In the genomic region with DNA sequence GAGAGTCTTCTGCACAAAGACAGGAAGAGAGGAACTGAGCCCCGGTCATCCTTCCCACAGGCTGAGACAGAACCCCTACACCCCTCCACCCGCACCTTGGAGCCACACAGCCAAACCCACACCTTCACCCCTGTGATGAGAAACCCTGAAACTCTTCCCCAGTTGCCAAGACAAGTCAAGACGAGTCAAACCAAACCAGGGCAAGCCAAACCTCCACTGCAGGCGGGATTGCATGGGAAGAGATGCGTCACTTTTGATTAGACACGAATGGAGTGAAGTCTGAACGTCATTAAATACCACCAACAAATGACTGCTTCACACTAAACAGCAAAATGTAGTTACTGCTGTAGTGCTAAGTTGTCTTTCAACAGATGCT, we compare ENCODE assay signal across 9 cellular contexts.
A peak's percentile ranks its signal among the peaks of the same experiment; 100 is the strongest.
DNase-seq lines count a peak whose midpoint lies in the region; ATAC-seq, FAIRE-seq and TF ChIP-seq lines count a peak whose summit lies in the region.
"Had no signal": no experiment of that assay in that cellular context is flagged by ENCODE, and none has a peak within 500 bp of the region (broad histone marks: within the 10 kb centered on the region; RNA-seq: fewer than 3 reads in every experiment).

No MANE protein-coding gene starts in this region.

- peak overlapping the region; percentile 54; the same call in 1 of the 2 replicates for H3K23ac ChIP-seq in IMR-90 (ENCODE audit: low read depth, low read length)

- H4K91ac ChIP-seq in IMR-90 (ENCODE audit: insufficient read depth, low read depth, low read length), result peak overlapping the region; percentile 65

- H3K4me2 ChIP-seq in IMR-90 (ENCODE audit: low read depth, low read length), result no peak overlapping the region
- H3K4me2 ChIP-seq in osteoblast (ENCODE audit: insufficient read depth, low read length), result no peak overlapping the region

- no peak overlapping the region for H4K5ac ChIP-seq in IMR-90 (ENCODE audit: low read depth, low read length)

- dilution Hi-C loops in IMR-90 (cut with HindIII; ENCODE audit: low sequenced_read_pairs, unreplicated experiment), result no loop called here

- H3K56ac ChIP-seq in IMR-90 (ENCODE audit: extremely low read depth, insufficient read depth, low read length), result no peak overlapping the region

- H2BK5ac ChIP-seq in IMR-90 (ENCODE audit: low read depth, low read length, poor library complexity, severe bottlenecking), result peak overlapping the region; percentile 23

- no TSS peak for BruUV-seq in IMR-90 (replicated peaks; lab: Mats Ljungman, UMichigan)

- H2AK5ac ChIP-seq in IMR-90 (ENCODE audit: low read depth, low read length), result peak overlapping the region; percentile 56

- H3K4me1 ChIP-seq in IMR-90 (ENCODE audit: control insufficient read depth, insufficient read depth, low read length), result peaks cover 15% of the 10 kb centered on the region
- peaks cover 14% of the 10 kb centered on the region for H3K4me1 ChIP-seq in osteoblast (ENCODE audit: insufficient read depth, low read length)
- no peaks in the 10 kb centered on the region for H3K4me1 ChIP-seq in uterus

- H3K4ac ChIP-seq in IMR-90 (ENCODE audit: low read depth, low read length), result peak overlapping the region; percentile 18

- H3K9me1 ChIP-seq in IMR-90 (ENCODE audit: insufficient read depth, low read length), result no peaks in the 10 kb centered on the region

- POLR2A ChIA-PET in IMR-90 (lab: Charles Lee; ENCODE audit: unreplicated experiment), result no interaction called here

- H2AFZ ChIP-seq in IMR-90 (replicated peaks; ENCODE audit: low read length, poor library complexity) (peak overlapping the region; percentile 72), osteoblast (ENCODE audit: low read length) (no peak overlapping the region)

- intact Hi-C loops in IMR-90 (cut with micrococcal nuclease), result loop anchor here (1.0 to 10.0 kb wide), 5 partner anchors 47 to 434 kb away; no protein-coding TSS in a partner anchor
- intact Hi-C loops in sciatic nerve (cut with DNase I), result loop anchor here (2.0 kb wide), 1 partner anchor 116 kb away; no protein-coding TSS in a partner anchor
- intact Hi-C loops in uterus (cut with DNase I; ENCODE audit: low total_unique reads), result loop anchor here (5.0 kb wide), 1 partner anchor 117 kb away; no protein-coding TSS in a partner anchor

- CTCF ChIA-PET in IMR-90 (lab: Yijun Ruan, JAX), result interaction anchor here (1.4 kb wide), 1 partner anchor 45 kb away, joined by 3 read pairs; no protein-coding TSS in a partner anchor

- TF ChIP-seq RAD21 in IMR-90 (IDR thresholded peaks at IDR 0.05; ENCODE audit: low read length), result no peak

- H3K27ac ChIP-seq in IMR-90 (ENCODE audit: insufficient read depth, low read length) (peak overlapping the region; percentile 18; the same call in 1 of the 2 replicates), osteoblast (ENCODE audit: low read depth, low read length) (peak overlapping the region; percentile 52), uterus (no peak overlapping the region)

- no CpG with 5 or more reads among the region's 7 CpGs for WGBS in IMR-90 (ENCODE audit: extremely low coverage in 2 of 2, insufficient read length in 1 of 2), 2 experiments

- H3K18ac ChIP-seq in IMR-90 (ENCODE audit: low read depth, low read length), result no peak overlapping the region

- peak; percentile 33; the same call in 1 of the 2 replicates for ATAC-seq in IMR-90 (ENCODE audit: low read depth)
- no peak for ATAC-seq in sciatic nerve

- DNase-seq in EH (ENCODE audit: low read depth) (peak; percentile 52), IMR-90 (peak; percentile 41), epithelial cell of esophagus (ENCODE audit: low read depth) (peak; percentile 98), osteoblast (ENCODE audit: insufficient read length, low spot score, missing footprints) (peak; percentile 93), D721Med (ENCODE audit: insufficient read length, low spot score) (no peak), HK-2 (ENCODE audit: unreplicated experiment) (no peak), sciatic nerve (ENCODE audit: low spot score) (no peak), uterus (no peak)
- DNase-seq: SHP77 had no signal

- peak overlapping the region; percentile 70 for H2AK9ac ChIP-seq in IMR-90 (replicated peaks; ENCODE audit: low read depth, low read length, poor library complexity)

- peak overlapping the region; percentile 41; the same call in 1 of the 2 replicates for H2BK20ac ChIP-seq in IMR-90 (ENCODE audit: low read depth, low read length)

- H2BK120ac ChIP-seq in IMR-90 (ENCODE audit: low read depth, low read length), result no peak overlapping the region

- TF ChIP-seq CTCF in IMR-90 (conservative IDR thresholded peaks at IDR 0.05; ENCODE audit: low read depth, low read length) (no peak), epithelial cell of esophagus (IDR thresholded peaks at IDR 0.05; ENCODE audit: insufficient read depth, low read depth, low read length, missing control alignments) (no peak), osteoblast (IDR thresholded peaks at IDR 0.05; ENCODE audit: extremely low read depth, low read depth, low read length) (no peak), D721Med (IDR thresholded peaks at IDR 0.05; ENCODE audit: insufficient read depth, missing control alignments) (no peak), uterus (IDR thresholded peaks at IDR 0.05) (no peak)

- H3K79me1 ChIP-seq in IMR-90 (ENCODE audit: low read depth in 1 of 2, low read length in 2 of 2), result peaks cover 2 to 38% of the 10 kb centered on the region in 2 experiments; a peak in 3 of 4 replicates

- H4K20me1 ChIP-seq in IMR-90 (ENCODE audit: insufficient read depth, low read length), result peaks cover 3% of the 10 kb centered on the region; the same call in 1 of the 2 replicates
- peaks cover 4% of the 10 kb centered on the region for H4K20me1 ChIP-seq in osteoblast (ENCODE audit: insufficient read depth, low read length)

- H3K4me3 ChIP-seq in IMR-90 (ENCODE audit: insufficient read depth, low read depth, low read length) (no peak overlapping the region), epithelial cell of esophagus (ENCODE audit: low read length) (no peak overlapping the region), osteoblast (ENCODE audit: insufficient read depth, low read length) (no peak overlapping the region), uterus (no peak overlapping the region)

- no peaks in the 10 kb centered on the region for H3K9me3 ChIP-seq in IMR-90 (ENCODE audit: control insufficient read depth, insufficient read depth, low read length)
- H3K9me3 ChIP-seq in osteoblast (ENCODE audit: low read depth, low read length), result no peaks in the 10 kb centered on the region
- no peaks in the 10 kb centered on the region for H3K9me3 ChIP-seq in uterus

- peaks cover 37% of the 10 kb centered on the region for H3K36me3 ChIP-seq in IMR-90 (ENCODE audit: control insufficient read depth, insufficient read depth, low read length)
- peaks cover 79% of the 10 kb centered on the region for H3K36me3 ChIP-seq in osteoblast (ENCODE audit: insufficient read depth, low read length)
- no peaks in the 10 kb centered on the region for H3K36me3 ChIP-seq in uterus

- H3K14ac ChIP-seq in IMR-90 (replicated peaks; ENCODE audit: low read depth, low read length), result peak overlapping the region; percentile 25; the same call in 1 of the 2 replicates

- H2BK15ac ChIP-seq in IMR-90 (ENCODE audit: low read depth, low read length), result 0 out of 3 replicates have a peak overlapping the region, but pooled peaks have one; percentile 15

- no peak overlapping the region for H3K9ac ChIP-seq in IMR-90 (ENCODE audit: low read depth, low read length)

- TF ChIP-seq POLR2A in IMR-90 (IDR thresholded peaks at IDR 0.05; ENCODE audit: low read depth, low read length) (no peak), uterus (IDR thresholded peaks at IDR 0.05) (no peak)

- H3K27me3 ChIP-seq in IMR-90 (ENCODE audit: control insufficient read depth, insufficient read depth, low read length) (no peaks in the 10 kb centered on the region), osteoblast (ENCODE audit: insufficient read depth, low read length) (no peaks in the 10 kb centered on the region), uterus (no peaks in the 10 kb centered on the region)

- in situ Hi-C loops in IMR-90 (cut with MboI; ENCODE audit: low sequenced_read_pairs), result loop anchor here (25.0 kb wide), 1 partner anchor 427 kb away; no protein-coding TSS in a partner anchor

- FAIRE-seq in D721Med (lab: Jason Lieb, UNC), result no peak

- peaks cover 2% of the 10 kb centered on the region for H3K79me2 ChIP-seq in osteoblast (ENCODE audit: insufficient read depth, low read length)

- H4K8ac ChIP-seq in IMR-90 (ENCODE audit: low read depth in 2 of 2, low read length in 2 of 2), result peak overlapping the region in 1 of 2 experiments; percentile 47; a peak in 1 of 4 replicates

TF ChIP-seq in IMR-90, 13 proteins besides CTCF, POLR2A, EP300 and RAD21:
- no peak for TF ChIP-seq MXI1 (IDR thresholded peaks at IDR 0.05; ENCODE audit: borderline replicate concordance, low read depth, low read length)
- TF ChIP-seq MAFK (IDR thresholded peaks at IDR 0.05; ENCODE audit: low read depth, low read length), result no peak
- no peak for TF ChIP-seq RFX5 (IDR thresholded peaks at IDR 0.05; ENCODE audit: low read depth, low read length)
- no peak for TF ChIP-seq MAZ (IDR thresholded peaks at IDR 0.05; ENCODE audit: borderline replicate concordance, low read depth, low read length)
- TF ChIP-seq BHLHE40 (IDR thresholded peaks at IDR 0.05; ENCODE audit: low read depth, low read length), result no peak
- TF ChIP-seq FOS (IDR thresholded peaks at IDR 0.05; ENCODE audit: low read depth, low read length), result no peak

Comparison
In these comparisons a context has a peak if more than half of its experiments do, and no peak if none do; other contexts are left out.
1. DNase-seq: peak in EH (single experiment), IMR-90 (single experiment), epithelial cell of esophagus (single experiment) and osteoblast (single experiment); none in D721Med (single experiment), HK-2 (single experiment), sciatic nerve (single experiment) and uterus (0 of 2).
2. H3K27ac ChIP-seq: peak in IMR-90 (single experiment) and osteoblast (single experiment); none in uterus (0 of 2).